ENCODE assay signal across 8 cellular contexts in the genomic region with DNA sequence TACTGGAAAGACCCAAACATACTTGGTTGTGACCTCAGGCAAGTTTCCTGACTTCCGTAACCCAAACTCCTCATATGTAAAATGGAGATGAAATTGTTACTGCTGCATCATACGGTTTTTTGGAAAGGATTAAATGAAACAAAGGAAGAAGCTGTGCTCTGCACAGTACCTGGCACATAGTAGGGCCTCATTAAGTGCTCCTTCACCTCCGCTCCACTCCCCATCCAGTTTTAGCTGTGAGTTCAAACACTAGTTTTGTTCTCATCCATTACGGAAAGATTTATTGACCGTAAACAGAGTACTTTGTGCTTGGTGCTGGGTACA. TPM values are rescaled to one million over a fixed set of nuclear protein-coding genes. Genes with fewer than 3 reads are reported as not detected.
DNase-seq lines count a peak whose midpoint lies in the region; ATAC-seq and TF ChIP-seq lines count a peak whose summit lies in the region.

No MANE protein-coding gene starts in this region.

- no peaks in the 10 kb centered on the region for H3K27me3 Mint-ChIP-seq in activated naive CD8-positive, alpha-beta T cell

- H3K4me1 Mint-ChIP-seq in activated naive CD8-positive, alpha-beta T cell (ENCODE audit: low read depth) = peaks cover 59% of the 10 kb centered on the region

- no peaks in the 10 kb centered on the region for H3K9me3 Mint-ChIP-seq in activated naive CD8-positive, alpha-beta T cell (ENCODE audit: low read depth)

- TF ChIP-seq CTCF in A673 (conservative IDR thresholded peaks at IDR 0.05; ENCODE audit: low read depth, low read length) (no peak), suprapubic skin (IDR thresholded peaks at IDR 0.05) (no peak)

- peak; percentile 10 for DNase-seq in A673 (ENCODE audit: low spot score)
- no peak for DNase-seq in HAP-1 (ENCODE audit: low spot score in 2 of 2)
- peak; percentile 11 for DNase-seq in iPS-NIHi11 (ENCODE audit: low spot score)
- no peak for DNase-seq in suprapubic skin (ENCODE audit: low spot score in 2 of 2)
- no peak for DNase-seq in pons (ENCODE audit: low spot score)
- no peak for DNase-seq in T-helper 9 cell

- H3K27ac Mint-ChIP-seq in activated naive CD8-positive, alpha-beta T cell = peak overlapping the region; percentile 97

- peaks cover 18% of the 10 kb centered on the region for H3K4me1 ChIP-seq in A673 (ENCODE audit: insufficient read depth, low read length, poor library complexity, severe bottlenecking)
- H3K4me1 ChIP-seq in HAP-1 = peaks cover 26% of the 10 kb centered on the region
- H3K4me1 ChIP-seq in suprapubic skin = peaks cover 44% of the 10 kb centered on the region

- H3K36me3 Mint-ChIP-seq in activated naive CD8-positive, alpha-beta T cell = peaks cover 14% of the 10 kb centered on the region

- no peak for TF ChIP-seq EP300 in suprapubic skin (IDR thresholded peaks at IDR 0.05)

- POLR2A ChIA-PET in A673 (lab: Charles Lee; ENCODE audit: low non-redundant PET) = no interaction called here

- H3K36me3 ChIP-seq in A673 (ENCODE audit: insufficient read depth, low read length, poor library complexity, severe bottlenecking) = peaks cover 5% of the 10 kb centered on the region
- H3K36me3 ChIP-seq in HAP-1 (replicated peaks) = peaks cover 16% of the 10 kb centered on the region
- peaks cover 5% of the 10 kb centered on the region for H3K36me3 ChIP-seq in suprapubic skin

- CTCF ChIA-PET in A673 (lab: Charles Lee) = no interaction called here

- TF ChIP-seq POLR2A in suprapubic skin (IDR thresholded peaks at IDR 0.05) = no peak

- 13% methylated on average over 5 of the region's 5 CpGs for WGBS in suprapubic skin

- in situ Hi-C loops in HAP-1 (cut with MboI; ENCODE audit: low sequenced_read_pairs) = no loop called here

- no peaks in the 10 kb centered on the region for H3K27me3 ChIP-seq in A673 (replicated peaks; ENCODE audit: insufficient read depth, low read depth, low read length, poor library complexity)
- no peaks in the 10 kb centered on the region for H3K27me3 ChIP-seq in HAP-1 (ENCODE audit: low read depth)
- no peaks in the 10 kb centered on the region for H3K27me3 ChIP-seq in suprapubic skin

- TSS peak; percentile 84 for BruUV-seq in A673 (replicated peaks; lab: Mats Ljungman, UMichigan)

- H3K4me3 Mint-ChIP-seq in activated naive CD8-positive, alpha-beta T cell = peak overlapping the region; percentile 95

- intact Hi-C loops in A673 (cut with micrococcal nuclease; ENCODE audit: unreplicated experiment) = no loop called here

- H3K9me3 ChIP-seq in A673 (ENCODE audit: low read depth, low read length, poor library complexity, severe bottlenecking) (no peaks in the 10 kb centered on the region), HAP-1 (no peaks in the 10 kb centered on the region), suprapubic skin (no peaks in the 10 kb centered on the region)

- peak overlapping the region; percentile 89 for H3K27ac ChIP-seq in A673 (ENCODE audit: low read depth, low read length, poor library complexity, severe bottlenecking)
- peak overlapping the region; percentile 95 for H3K27ac ChIP-seq in suprapubic skin

- peak overlapping the region; percentile 77 for H3K4me3 ChIP-seq in A673 (ENCODE audit: low read depth, low read length, poor library complexity, severe bottlenecking)
- peak overlapping the region; percentile 85 for H3K4me3 ChIP-seq in HAP-1
- H3K4me3 ChIP-seq in suprapubic skin = peak overlapping the region; percentile 78

- ATAC-seq in HG02610 (IDR thresholded peaks at IDR 0.05; ENCODE audit: unreplicated experiment) = no peak

RNA-seq across cellular contexts. Expression of gene ICE2, which starts 0.4 kb away (rescaled TPM):
- 76.5 and 82.1 TPM in 2 replicates for total RNA-seq in A673 (2021)
- 10 to 100 TPM; 11.9 to 35.2 (median 27.2) TPM for total RNA-seq in suprapubic skin

Comparison
In these comparisons a context has a peak if more than half of its experiments do, and no peak if none do; other contexts are left out.
1. DNase-seq: peak in A673 (single experiment) and iPS-NIHi11 (single experiment); none in HAP-1 (0 of 2), suprapubic skin (0 of 2), pons (single experiment) and T-helper 9 cell (single experiment).
2. Peak in every context shown above with its lines, with median percentiles within 50 percentile points of each other: H3K4me3 ChIP-seq.